8 cellular contexts compared by ENCODE assay signal in genomic region chr13:75482820-75483079, GRCh38. TPM values are rescaled to one million over a fixed set of nuclear protein-coding genes. Genes with fewer than 3 reads are reported as not detected.
A peak's percentile ranks its signal among the peaks of the same experiment; 100 is the strongest.
DNase-seq lines count a peak whose midpoint lies in the region; ATAC-seq and TF ChIP-seq lines count a peak whose summit lies in the region.

No MANE protein-coding gene starts in this region.

- peak; percentile 4 for TF ChIP-seq CTCF in CD8-positive, alpha-beta T cell (IDR thresholded peaks at IDR 0.05)
- no peak for TF ChIP-seq CTCF in PC-3 (conservative IDR thresholded peaks at IDR 0.05; ENCODE audit: low read depth, low read length)
- TF ChIP-seq CTCF in endodermal cell (conservative IDR thresholded peaks at IDR 0.05): no peak
- TF ChIP-seq CTCF in neutrophil (IDR thresholded peaks at IDR 0.05): no peak
- no peak for TF ChIP-seq CTCF in omental fat pad (IDR thresholded peaks at IDR 0.05)

- DNase-seq in CD8-positive, alpha-beta T cell: no peak
- DNase-seq in PC-3: no peak
- DNase-seq in endodermal cell: no peak
- no peak for DNase-seq in omental fat pad (ENCODE audit: low spot score)
- no peak for DNase-seq in AG20443 (ENCODE audit: low spot score)
- no peak for DNase-seq in DMS79 (lab: John Stamatoyannopoulos, UW)
- DNase-seq in activated gamma-delta T cell (lab: John Stamatoyannopoulos, UW): no peak

- no peaks in the 10 kb centered on the region for H3K9me2 ChIP-seq in PC-3 (replicated peaks; ENCODE audit: low read length)

- H3F3A ChIP-seq in PC-3 (ENCODE audit: low read length, unreplicated experiment): no peaks in the 10 kb centered on the region

- H3K36me3 ChIP-seq in CD8-positive, alpha-beta T cell (ENCODE audit: insufficient read depth, low read length): no peaks in the 10 kb centered on the region
- no peaks in the 10 kb centered on the region for H3K36me3 ChIP-seq in PC-3 (ENCODE audit: low read depth, low read length)
- H3K36me3 ChIP-seq in endodermal cell (ENCODE audit: control insufficient read depth, insufficient read depth, low read length): no peaks in the 10 kb centered on the region
- H3K36me3 ChIP-seq in neutrophil: no peaks in the 10 kb centered on the region

- POLR2A ChIA-PET in CD8-positive, alpha-beta T cell (lab: Charles Lee): no interaction called here
- POLR2A ChIA-PET in PC-3 (lab: Charles Lee; ENCODE audit: unreplicated experiment): interaction anchor here (0.6 kb wide), 3 partner anchors 50 to 565 kb away, joined by 3 to 5 read pairs (median 4); no protein-coding TSS in a partner anchor

- BruUV-seq in PC-3 (replicated peaks; lab: Mats Ljungman, UMichigan): no TSS peak

- H3K27me3 Mint-ChIP-seq in CD8-positive, alpha-beta T cell (ENCODE audit: low read depth): peaks cover 64% of the 10 kb centered on the region
- H3K27me3 Mint-ChIP-seq in endodermal cell (ENCODE audit: insufficient read depth): peaks cover 52% of the 10 kb centered on the region

- H3K9ac ChIP-seq in PC-3 (ENCODE audit: low read length) (peak overlapping the region; percentile 83), endodermal cell (ENCODE audit: extremely low read depth, low read length, poor library complexity, severe bottlenecking) (no peak overlapping the region)

- H3K27ac ChIP-seq in CD8-positive, alpha-beta T cell (ENCODE audit: low read depth, low read length): no peak overlapping the region
- peak overlapping the region; percentile 78 for H3K27ac ChIP-seq in PC-3 (ENCODE audit: low read length)
- no peak overlapping the region for H3K27ac ChIP-seq in endodermal cell (ENCODE audit: low read depth, low read length)
- H3K27ac ChIP-seq in neutrophil: no peak overlapping the region

- CTCF ChIA-PET in CD8-positive, alpha-beta T cell (lab: Charles Lee): interaction anchor here (0.6 to 1.3 kb wide), 3 partner anchors 13 to 104 kb away, joined by 3 read pairs; no protein-coding TSS in a partner anchor
- CTCF ChIA-PET in PC-3 (lab: Charles Lee): interaction anchor here (0.5 to 1.4 kb wide), 6 partner anchors 55 to 917 kb away, joined by 3 to 5 read pairs (median 3); no protein-coding TSS in a partner anchor

- H2AFZ ChIP-seq in PC-3 (ENCODE audit: low read length): peak overlapping the region; percentile 83

- H3K4me3 Mint-ChIP-seq in CD8-positive, alpha-beta T cell: peak overlapping the region; percentile 94
- peak overlapping the region; percentile 83 for H3K4me3 Mint-ChIP-seq in endodermal cell

- 0% methylated on average over 1 of the region's 1 CpG; no CpG with 5 or more reads in 1 of the 2 experiments for WGBS in endodermal cell (ENCODE audit: insufficient coverage in 1 of 2, insufficient read length in 1 of 2), 2 experiments

- H3K9me3 Mint-ChIP-seq in CD8-positive, alpha-beta T cell: no peaks in the 10 kb centered on the region
- H3K9me3 Mint-ChIP-seq in endodermal cell: no peaks in the 10 kb centered on the region

- H3K4me1 ChIP-seq in CD8-positive, alpha-beta T cell (ENCODE audit: insufficient read depth, low read length): peaks cover 5% of the 10 kb centered on the region
- H3K4me1 ChIP-seq in PC-3 (ENCODE audit: insufficient read depth, low read length): peaks cover 44% of the 10 kb centered on the region
- H3K4me1 ChIP-seq in endodermal cell (ENCODE audit: control insufficient read depth, insufficient read depth, low read length): no peaks in the 10 kb centered on the region
- H3K4me1 ChIP-seq in neutrophil (ENCODE audit: control insufficient read depth in 1 of 2, insufficient read depth in 1 of 2, low read depth in 1 of 2, low read length in 1 of 2): peaks cover 30 to 35% of the 10 kb centered on the region in 2 experiments

- no peak for ATAC-seq in CD8-positive, alpha-beta T cell
- ATAC-seq in PC-3 (no peak), omental fat pad (ENCODE audit: low FRiP score) (no peak)

- H3K79me2 ChIP-seq in PC-3 (ENCODE audit: low read length): peaks cover 26% of the 10 kb centered on the region

- peaks cover 10% of the 10 kb centered on the region; the same call in 1 of the 2 replicates for H4K20me1 ChIP-seq in PC-3 (ENCODE audit: low read length)

- H3K27ac Mint-ChIP-seq in CD8-positive, alpha-beta T cell: no peak overlapping the region
- H3K27ac Mint-ChIP-seq in endodermal cell: no peak overlapping the region

- peaks cover 3% of the 10 kb centered on the region for H3K36me3 Mint-ChIP-seq in CD8-positive, alpha-beta T cell
- no peaks in the 10 kb centered on the region for H3K36me3 Mint-ChIP-seq in endodermal cell (ENCODE audit: low read depth)

- no peaks in the 10 kb centered on the region for H3K9me3 ChIP-seq in CD8-positive, alpha-beta T cell (ENCODE audit: low read length)
- H3K9me3 ChIP-seq in PC-3 (ENCODE audit: low read length) (no peaks in the 10 kb centered on the region), endodermal cell (ENCODE audit: control insufficient read depth, low read length) (no peaks in the 10 kb centered on the region), neutrophil (no peaks in the 10 kb centered on the region)

- intact Hi-C loops in CD8-positive, alpha-beta T cell (cut with DNase I, micrococcal nuclease): loop anchor here (1.0 to 5.0 kb wide), 3 partner anchors 66 to 110 kb away; partner anchors contain the start of gene UCHL3 (in 2 of the 2)
- intact Hi-C loops in PC-3 (cut with micrococcal nuclease): loop anchor here (1.0 to 2.0 kb wide), 3 partner anchors 66 to 110 kb away; partner anchors contain the start of gene UCHL3

- peak overlapping the region; percentile 93 for H3K4me2 ChIP-seq in PC-3 (ENCODE audit: low read length)

- peaks cover 12% of the 10 kb centered on the region for H3K27me3 ChIP-seq in CD8-positive, alpha-beta T cell (ENCODE audit: insufficient read depth, low read length)
- no peaks in the 10 kb centered on the region for H3K27me3 ChIP-seq in PC-3 (ENCODE audit: low read length)
- H3K27me3 ChIP-seq in endodermal cell (ENCODE audit: control insufficient read depth, insufficient read depth, low read length, poor library complexity, severe bottlenecking): peaks cover 47% of the 10 kb centered on the region
- peaks cover 73% of the 10 kb centered on the region for H3K27me3 ChIP-seq in neutrophil

- H3K4me3 ChIP-seq in CD8-positive, alpha-beta T cell (ENCODE audit: low read depth, low read length): peak overlapping the region; percentile 66
- H3K4me3 ChIP-seq in PC-3 (ENCODE audit: low read length): peak overlapping the region; percentile 77
- peak overlapping the region; percentile 81 for H3K4me3 ChIP-seq in endodermal cell (ENCODE audit: low read length)
- peak overlapping the region; percentile 73 to 75 for H3K4me3 ChIP-seq in neutrophil (ENCODE audit: low read depth in 1 of 2, low read length in 1 of 2)

- H3K4me1 Mint-ChIP-seq in CD8-positive, alpha-beta T cell (ENCODE audit: low read depth): peaks cover 12% of the 10 kb centered on the region
- H3K4me1 Mint-ChIP-seq in endodermal cell: peaks cover 11% of the 10 kb centered on the region

RNA-seq across cellular contexts. Expression of gene TBC1D4, which starts 0.8 kb away (rescaled TPM):
- total RNA-seq in CD8-positive, alpha-beta T cell: 10 to 100 TPM; 20.2 to 23.1 TPM
- total RNA-seq in PC-3 (2014; rRNA removed) (15.1 and 22.3 TPM in 2 replicates), endodermal cell (1 to 10 TPM; 3.2 to 4.7 TPM), omental fat pad (10 to 100 TPM; 24.7 to 55.1 (median 39.2) TPM)
- polyA plus RNA-seq in endodermal cell (2013, experiment 1 of 2): 11.9 TPM
- polyA plus RNA-seq in endodermal cell (2013, experiment 2 of 2): 11.1 TPM

RNA-seq across cellular contexts. Expression of gene COMMD6, which starts 54.9 kb away (rescaled TPM):
- total RNA-seq in CD8-positive, alpha-beta T cell: 100 to 1,000 TPM; 191 to 204 TPM
- 37.8 and 46.7 TPM in 2 replicates for total RNA-seq in PC-3 (2014; rRNA removed)
- total RNA-seq in endodermal cell: 100 to 1,000 TPM; 119 to 128 TPM
- 233 TPM for polyA plus RNA-seq in endodermal cell (2013, experiment 1 of 2)
- 219 TPM for polyA plus RNA-seq in endodermal cell (2013, experiment 2 of 2)
- total RNA-seq in omental fat pad: 10 to 100 TPM; 42.9 to 60.8 (median 52.8) TPM
